ENCODE assay signal across 32 cellular contexts in genomic region chr4:155587766-155588165, GRCh38.
"Had no signal": no experiment of that assay in that cellular context is flagged by ENCODE, and none has a peak within 500 bp of the region (broad histone marks: within the 10 kb centered on the region; RNA-seq: fewer than 3 reads in every experiment).

No MANE protein-coding gene starts in this region.

- H3K4me1 Mint-ChIP-seq: T-helper 17 cell had no signal

- DNase-seq: activated CD4-positive, alpha-beta memory T cell treated with anti-CD3 and anti-CD28 coated beads for 36 hours; activated CD4-positive, alpha-beta T cell treated with anti-CD3 and anti-CD28 coated beads for 36 hours; activated CD4-positive, alpha-beta T cell treated with anti-CD3 and anti-CD28 coated beads, Interleukin-2, amount 10 ng/mL, durations not matched to agents 24 days and 14 days; activated CD4-positive, CD25-positive, alpha-beta regulatory T cell; activated CD4-positive, CD25-positive, alpha-beta regulatory T cell treated with anti-CD3 and anti-CD28 coated beads, Interleukin-2, amount 50 U/mL, for 72 hours; activated CD8-positive, alpha-beta memory T cell treated with anti-CD3 and anti-CD28 coated beads, Interleukin-2, amount 10 ng/mL, durations not matched to agents 7 days and 5 days; activated CD8-positive, alpha-beta memory T cell treated with anti-CD3 and anti-CD28 coated beads, Interleukin-2, amount 50 U/mL, for 4 hours; activated CD8-positive, alpha-beta T cell treated with anti-CD3 and anti-CD28 coated beads, Interleukin-2, amount 10 ng/mL, durations not matched to agents 7 days and 5 days; activated gamma-delta T cell; activated naive CD4-positive, alpha-beta T cell; activated naive CD4-positive, alpha-beta T cell treated with anti-CD3 and anti-CD28 coated beads, Interleukin-2, amount 10 ng/mL, durations not matched to agents 7 days and 5 days; activated naive CD8-positive, alpha-beta T cell treated with anti-CD3 and anti-CD28 coated beads, Interleukin-2, amount 10 ng/mL, durations not matched to agents 7 days and 5 days; activated T-cell treated with anti-CD3 and anti-CD28 coated beads, Interleukin-2, amount 50 U/mL, for 1 hour; activated T-cell treated with anti-CD3 and anti-CD28 coated beads, Interleukin-2, amount 50 U/mL, for 72 hours; central memory CD4-positive, alpha-beta T cell; cerebellar nuclear complex; dorsolateral prefrontal cortex; effector memory CD4-positive, alpha-beta T cell; endodermal cell; foreskin fibroblast; head of caudate nucleus; T-helper 17 cell; T1000 had no signal

- H3K36me3 ChIP-seq: ascending aorta, breast epithelium, cardiac muscle cell had no signal

- H3K27ac ChIP-seq: ascending aorta, breast epithelium, cardiac muscle cell, coronary artery, dorsolateral prefrontal cortex had no signal

- H3K27me3 ChIP-seq: ascending aorta, breast epithelium, cardiac muscle cell, dorsolateral prefrontal cortex had no signal

- H3K27me3 Mint-ChIP-seq: activated CD8-positive, alpha-beta memory T cell treated with anti-CD3 and anti-CD28 coated beads, Interleukin-2, amount 10 ng/mL, durations not matched to agents 7 days and 5 days; dendritic cell treated with granulocyte-macrophage colony-stimulating factor and Interleukin-4, amounts not matched to agents 40 ng/mL and 50 ng/mL, for 4 days; T-helper 17 cell had no signal

- H3K4me3 ChIP-seq: ascending aorta, breast epithelium, cardiac muscle cell, coronary artery, dorsolateral prefrontal cortex had no signal

- H3K4me3 Mint-ChIP-seq: activated CD4-positive, alpha-beta memory T cell treated with anti-CD3 and anti-CD28 coated beads for 36 hours; activated CD4-positive, alpha-beta T cell treated with anti-CD3 and anti-CD28 coated beads for 36 hours; activated CD4-positive, alpha-beta T cell treated with anti-CD3 and anti-CD28 coated beads, Interleukin-2, amount 10 ng/mL, durations not matched to agents 24 days and 14 days; activated CD8-positive, alpha-beta memory T cell treated with anti-CD3 and anti-CD28 coated beads, Interleukin-2, amount 10 ng/mL, durations not matched to agents 7 days and 5 days; activated CD8-positive, alpha-beta T cell treated with anti-CD3 and anti-CD28 coated beads, Interleukin-2, amount 10 ng/mL, durations not matched to agents 7 days and 5 days; activated naive CD4-positive, alpha-beta T cell treated with anti-CD3 and anti-CD28 coated beads, Interleukin-2, amount 10 ng/mL, durations not matched to agents 7 days and 5 days; activated naive CD8-positive, alpha-beta T cell treated with anti-CD3 and anti-CD28 coated beads, Interleukin-2, amount 10 ng/mL, durations not matched to agents 7 days and 5 days; activated T-cell treated with anti-CD3 and anti-CD28 coated beads, Interleukin-2, amount 50 U/mL, for 72 hours; brain; dendritic cell treated with granulocyte-macrophage colony-stimulating factor and Interleukin-4, amounts not matched to agents 40 ng/mL and 50 ng/mL, for 4 days; endodermal cell; T-helper 17 cell; T-helper 2 cell treated with Interferon-gamma antibody and Interleukin-4, amounts not matched to agents 5 μg/mL and 100 μg/mL, for 36 hours had no signal

- H3K4me1 ChIP-seq: ascending aorta, breast epithelium had no signal

- H3K9me3 Mint-ChIP-seq: activated CD4-positive, alpha-beta memory T cell treated with anti-CD3 and anti-CD28 coated beads for 36 hours; activated naive CD4-positive, alpha-beta T cell treated with anti-CD3 and anti-CD28 coated beads, Interleukin-2, amount 10 ng/mL, durations not matched to agents 7 days and 5 days; activated naive CD4-positive, alpha-beta T cell treated with anti-CD3 and anti-CD28 coated beads, Interleukin-2, amount 50 U/mL, for 72 hours; activated T-cell treated with anti-CD3 and anti-CD28 coated beads, Interleukin-2, amount 50 U/mL, for 72 hours; dendritic cell treated with granulocyte-macrophage colony-stimulating factor and Interleukin-4, amounts not matched to agents 40 ng/mL and 50 ng/mL, for 4 days; endodermal cell had no signal

- H3K9me3 ChIP-seq: ascending aorta, breast epithelium had no signal

- ATAC-seq: activated CD4-positive, alpha-beta T cell treated with anti-CD3 and anti-CD28 coated beads for 36 hours; activated CD8-positive, alpha-beta memory T cell treated with anti-CD3 and anti-CD28 coated beads, Interleukin-2, amount 10 ng/mL, durations not matched to agents 7 days and 5 days; activated CD8-positive, alpha-beta T cell treated with anti-CD3 and anti-CD28 coated beads, Interleukin-2, amount 10 ng/mL, durations not matched to agents 7 days and 5 days; activated naive CD4-positive, alpha-beta T cell treated with anti-CD3 and anti-CD28 coated beads, Interleukin-2, amount 50 U/mL, for 72 hours; activated T-cell treated with anti-CD3 and anti-CD28 coated beads, Interleukin-2, amount 50 U/mL, for 72 hours; esophagus mucosa; T-helper 17 cell had no signal

- H3K36me3 Mint-ChIP-seq: activated CD4-positive, alpha-beta memory T cell treated with anti-CD3 and anti-CD28 coated beads for 36 hours; activated CD8-positive, alpha-beta memory T cell treated with anti-CD3 and anti-CD28 coated beads, Interleukin-2, amount 10 ng/mL, durations not matched to agents 7 days and 5 days; activated naive CD4-positive, alpha-beta T cell treated with anti-CD3 and anti-CD28 coated beads, Interleukin-2, amount 10 ng/mL, durations not matched to agents 7 days and 5 days; activated naive CD4-positive, alpha-beta T cell treated with anti-CD3 and anti-CD28 coated beads, Interleukin-2, amount 50 U/mL, for 72 hours; activated naive CD8-positive, alpha-beta T cell treated with anti-CD3 and anti-CD28 coated beads, Interleukin-2, amount 10 ng/mL, durations not matched to agents 7 days and 5 days; brain had no signal
